Comparison of ENCODE assay signal across 8 cellular contexts in genomic region chr1:212858055-212858460, GRCh38. TPM values are rescaled to one million over a fixed set of nuclear protein-coding genes. Genes with fewer than 3 reads are reported as not detected.
A peak's percentile ranks its signal among the peaks of the same experiment; 100 is the strongest.
DNase-seq lines count a peak whose midpoint lies in the region; ATAC-seq and TF ChIP-seq lines count a peak whose summit lies in the region.

Gene FLVCR1, plus strand, starts transcription at chr1:212858275. Its CDS starts 178 bp downstream, at chr1:212858453.

- peaks cover 16% of the 10 kb centered on the region for H3K27me3 Mint-ChIP-seq in GM23338 (ENCODE audit: insufficient read depth, low read depth, poor library complexity)
- H3K27me3 Mint-ChIP-seq in activated T-cell treated with anti-CD3 and anti-CD28 coated beads, Interleukin-2, amount 50 U/mL, for 72 hours (ENCODE audit: low read depth): no peaks in the 10 kb centered on the region

- ATAC-seq in GM23338: peak; percentile 92
- peak; percentile 99 for ATAC-seq in activated T-cell treated with anti-CD3 and anti-CD28 coated beads, Interleukin-2, amount 50 U/mL, for 72 hours (replicated peaks in 1 of 2)

- H2AFZ ChIP-seq in GM23338: no peak within 1 kb of the TSS

- peaks cover 31% of the 10 kb centered on the region for H3K4me1 Mint-ChIP-seq in GM23338
- peaks cover 33% of the 10 kb centered on the region for H3K4me1 Mint-ChIP-seq in activated T-cell treated with anti-CD3 and anti-CD28 coated beads, Interleukin-2, amount 50 U/mL, for 72 hours (ENCODE audit: low read depth)

- intact Hi-C loops in esophagus squamous epithelium (cut with DNase I): no loop called here

- H3K9me2 ChIP-seq in GM23338 (ENCODE audit: insufficient read depth): no peaks in the 10 kb centered on the region; the same call in 1 of the 2 replicates

- peaks cover 18% of the 10 kb centered on the region for H3K36me3 Mint-ChIP-seq in GM23338 (ENCODE audit: low read depth)
- peaks cover 0 to 6% of the 10 kb centered on the region in 2 donors for H3K36me3 Mint-ChIP-seq in activated T-cell treated with anti-CD3 and anti-CD28 coated beads, Interleukin-2, amount 50 U/mL, for 72 hours (ENCODE audit: insufficient read depth in 2 of 2)

- peak within 1 kb of the TSS; percentile 93 for H3K27ac Mint-ChIP-seq in GM23338
- H3K27ac Mint-ChIP-seq in activated T-cell treated with anti-CD3 and anti-CD28 coated beads, Interleukin-2, amount 50 U/mL, for 72 hours: peak within 1 kb of the TSS; percentile 54

- H3K9me3 ChIP-seq in esophagus squamous epithelium: no peaks in the 10 kb centered on the region

- H3K4me1 ChIP-seq in GM23338 (ENCODE audit: insufficient read depth) (peaks cover 38% of the 10 kb centered on the region), esophagus squamous epithelium (peaks cover 4 to 39% (median 23%) of the 10 kb centered on the region in 3 donors)

- peak in 3 of 4 donors; percentile 39 to 77 (median 59) for TF ChIP-seq POLR2A in esophagus squamous epithelium (IDR thresholded peaks at IDR 0.05)

- no CpG with 5 or more reads among the region's 50 CpGs for WGBS in esophagus squamous epithelium, 2 donors

- H3K4me3 ChIP-seq in GM23338 (peak within 1 kb of the TSS; percentile 86), esophagus squamous epithelium (peak within 1 kb of the TSS; percentile 89 to 99 (median 98))

- peaks cover 23% of the 10 kb centered on the region; the same call in 1 of the 2 replicates for H3F3A ChIP-seq in GM23338 (replicated peaks; ENCODE audit: low read depth)

- H3K27me3 ChIP-seq in GM23338 (ENCODE audit: insufficient read depth) (no peaks in the 10 kb centered on the region), esophagus squamous epithelium (no peaks in the 10 kb centered on the region)

- no peak for TF ChIP-seq CTCF in GM23338 (conservative IDR thresholded peaks at IDR 0.05; ENCODE audit: low read depth in 2 of 2)
- TF ChIP-seq CTCF in esophagus squamous epithelium (IDR thresholded peaks at IDR 0.05): no peak

- peak within 1 kb of the TSS; percentile 76 for H3K27ac ChIP-seq in GM23338 (ENCODE audit: low read depth)
- H3K27ac ChIP-seq in esophagus squamous epithelium: peak within 1 kb of the TSS; percentile 88 to 96 (median 92)

- DNase-seq in Daoy (ENCODE audit: low read depth): peak; percentile 99
- DNase-seq in GM23338 (ENCODE audit: low spot score): peak; percentile 99
- peak; percentile 94 to 98 for DNase-seq in Kasumi-1 (lab: John Stamatoyannopoulos, UW)
- peak; percentile 97 for DNase-seq in RKO (ENCODE audit: low spot score)
- peak; percentile 96 to 98 for DNase-seq in activated T-cell treated with anti-CD3 and anti-CD28 coated beads, Interleukin-2, amount 50 U/mL, for 72 hours
- peak; percentile 88 for DNase-seq in esophagus squamous epithelium (lab: John Stamatoyannopoulos, UW)
- peak; percentile 97 for DNase-seq in myocyte (ENCODE audit: low read depth)
- DNase-seq in stimulated activated CD8-positive, alpha-beta memory T cell treated with anti-CD3 and anti-CD28 coated beads, Interleukin-7, amount 100 ng/mL, for 4 hours (ENCODE audit: low read depth in 2 of 2): peak; percentile 82 to 93

- peak within 1 kb of the TSS; percentile 92 for H3K4me2 ChIP-seq in GM23338

- peaks cover 45% of the 10 kb centered on the region for H4K20me1 ChIP-seq in GM23338 (replicated peaks; ENCODE audit: insufficient read depth)

- H3K9me3 Mint-ChIP-seq in GM23338: peaks cover 5% of the 10 kb centered on the region
- no peaks in the 10 kb centered on the region for H3K9me3 Mint-ChIP-seq in activated T-cell treated with anti-CD3 and anti-CD28 coated beads, Interleukin-2, amount 50 U/mL, for 72 hours

- H3K36me3 ChIP-seq in GM23338 (ENCODE audit: insufficient read depth) (peaks cover 20% of the 10 kb centered on the region), esophagus squamous epithelium (no peaks in the 10 kb centered on the region)

- H3K79me2 ChIP-seq in GM23338 (replicated peaks; ENCODE audit: insufficient read depth): peaks cover 100% of the 10 kb centered on the region

- no peak within 1 kb of the TSS; the same call in 2 of the 3 replicates for H3K4me3 Mint-ChIP-seq in GM23338
- H3K4me3 Mint-ChIP-seq in activated T-cell treated with anti-CD3 and anti-CD28 coated beads, Interleukin-2, amount 50 U/mL, for 72 hours: peak within 1 kb of the TSS in 1 of 2 donors; percentile 62

TF ChIP-seq in GM23338, 12 proteins besides CTCF, POLR2A, EP300 and RAD21 (continues in another document):
- TF ChIP-seq NANOG (IDR thresholded peaks at IDR 0.05; ENCODE audit: borderline replicate concordance): no peak
- no peak for TF ChIP-seq ZNF462 (CRISPR knock-in tag; IDR thresholded peaks at IDR 0.05)
- no peak for TF ChIP-seq EZH2 (IDR thresholded peaks at IDR 0.05; ENCODE audit: low read depth, unreplicated experiment)

RNA-seq across cellular contexts. Expression of gene FLVCR1, which starts in this region (rescaled TPM):
- total RNA-seq in Daoy (2014; rRNA removed; shearing (Covaris generic)): 6.3 and 8.0 TPM in 2 replicates
- total RNA-seq in GM23338 (2014; rRNA removed; shearing (Covaris generic)): 93.5 and 103 TPM in 2 replicates
- polyA plus RNA-seq in GM23338 (2016; fragmentation: Nextera tagmentation; extraction: Ambion mirVana): 60.2 and 60.5 TPM in 2 replicates
- total RNA-seq in activated T-cell treated with anti-CD3 and anti-CD28 coated beads, Interleukin-2, amount 50 U/mL, for 72 hours: 10 to 100 TPM in 1 of 2 donors, 1 to 10 TPM in 1; 9.5 to 15.7 TPM
- 1 to 10 TPM; 2.4 to 8.0 (median 4.3) TPM for total RNA-seq in esophagus squamous epithelium
- 3.0 TPM in 2 replicates for total RNA-seq in myocyte
- polyA plus RNA-seq in myocyte (2012): 3.4 TPM

Comparison
In these comparisons a context has a peak if more than half of its experiments do, and no peak if none do; other contexts are left out.
1. Peak in every context shown above with its lines: DNase-seq, ATAC-seq, H3K4me3 ChIP-seq and H3K27ac ChIP-seq.